Comparison of ENCODE assay signal across 9 cellular contexts in the genomic region with DNA sequence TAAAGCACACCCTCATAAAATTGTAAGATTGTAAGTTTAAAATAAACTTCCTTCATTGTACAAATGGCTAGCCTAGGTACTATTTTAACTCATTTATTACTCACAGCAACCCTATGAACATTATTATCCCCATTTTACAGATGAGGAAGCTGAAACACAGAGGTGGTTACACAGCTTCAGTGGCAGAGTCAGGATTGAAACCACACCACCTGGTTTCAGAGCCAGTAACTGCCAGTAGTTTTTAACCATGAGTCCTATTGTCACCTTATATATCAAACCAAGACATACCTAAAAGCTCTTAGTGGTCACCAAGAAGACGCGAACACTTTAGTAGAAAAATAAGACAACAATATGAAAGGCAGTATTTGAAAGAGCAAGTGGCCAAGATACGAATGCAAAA. TPM values are rescaled to one million over a fixed set of nuclear protein-coding genes. Genes with fewer than 3 reads are reported as not detected.
"Had no signal": no experiment of that assay in that cellular context is flagged by ENCODE, and none has a peak within 500 bp of the region (broad histone marks: within the 10 kb centered on the region; RNA-seq: fewer than 3 reads in every experiment).

No MANE protein-coding gene starts in this region.

- DNase-seq: GM23248, GOT3, H7, H9, HCEC 1CT, HFFc6 had no signal

- H3K9me3 Mint-ChIP-seq: GM23338, H9, HFFc6 had no signal

- H3K9me3 ChIP-seq: HAP-1 had no signal

- H3K27ac Mint-ChIP-seq: GM23338, H9, HFFc6 had no signal

- H3K4me3 Mint-ChIP-seq: GM23338, H9, HFFc6 had no signal

- H3K36me3 ChIP-seq: HAP-1 had no signal

- ATAC-seq: GM23338, HCT116 had no signal

- H3K9ac ChIP-seq: GM23248 had no signal

- H3K4me2 ChIP-seq: GM23338 had no signal

- H3K27ac ChIP-seq: GM23248 had no signal

- H2AFZ ChIP-seq: GM23248, GM23338 had no signal

- H3K4me3 ChIP-seq: GM23248, GM23338, HAP-1 had no signal

RNA-seq across cellular contexts. Expression of a gene that starts 16.1 kb away (rescaled TPM):
- total RNA-seq: GM23248, HFFc6 had no signal
